Comparison of ENCODE assay signal across 8 cellular contexts in the genomic region with DNA sequence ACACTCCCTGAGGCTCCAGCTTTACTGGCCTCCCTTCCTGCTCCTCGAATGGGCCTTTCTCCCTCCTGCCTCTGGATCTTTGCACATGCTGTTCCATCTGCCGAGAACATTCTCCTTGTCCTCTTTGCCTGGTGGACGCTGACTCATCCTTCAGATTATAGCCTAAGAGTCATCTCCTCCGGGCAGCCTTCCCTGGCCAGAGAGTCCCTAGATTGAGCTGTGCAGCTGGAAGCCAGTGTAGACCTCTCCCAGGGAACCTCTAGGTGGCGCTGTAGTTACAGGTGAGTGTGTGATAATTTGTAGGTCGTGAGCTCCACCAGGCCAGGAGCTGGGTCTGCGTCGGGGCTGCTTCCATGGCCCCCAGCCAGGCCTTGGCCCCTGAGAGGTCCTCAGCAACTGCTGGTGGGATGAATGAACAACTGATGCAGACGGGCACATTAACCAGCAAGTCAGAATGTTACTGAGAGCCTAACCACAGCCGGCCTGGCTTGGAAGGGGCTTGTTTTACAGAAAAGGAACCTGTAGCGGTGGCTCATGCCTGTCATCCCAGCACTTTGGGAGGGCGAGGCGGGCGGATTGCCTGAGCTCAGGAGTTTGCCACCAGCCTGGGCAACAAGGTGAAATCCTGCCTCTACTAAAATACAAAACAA. TPM values are rescaled to one million over a fixed set of nuclear protein-coding genes. Genes with fewer than 3 reads are reported as not detected.
A peak's percentile ranks its signal among the peaks of the same experiment; 100 is the strongest.
DNase-seq lines count a peak whose midpoint lies in the region; ATAC-seq, FAIRE-seq and TF ChIP-seq lines count a peak whose summit lies in the region.

No MANE protein-coding gene starts in this region.

- ATAC-seq in upper lobe of right lung, result peak; percentile 59

- no peak overlapping the region for H2BK15ac ChIP-seq in mesendoderm (replicated peaks; ENCODE audit: low read depth)

- no peak for FAIRE-seq in GM12892 (lab: Jason Lieb, UNC)

- TF ChIP-seq POLR2A in GM12892 (IDR thresholded peaks at IDR 0.05; ENCODE audit: low read depth, low read length), result no peak

- peak; percentile 56 for DNase-seq in AG10803 (ENCODE audit: low read depth)
- DNase-seq in GM12892 (ENCODE audit: insufficient read length), result peak; percentile 65
- DNase-seq in NCI-H2171 (lab: John Stamatoyannopoulos, UW), result peak; percentile 46
- DNase-seq in colonic mucosa, result peak; percentile 50
- DNase-seq in mesendoderm, result peak; percentile 93
- DNase-seq in upper lobe of right lung, result peak; percentile 52
- DNase-seq in cerebellar nuclear complex (lab: John Stamatoyannopoulos, UW), result no peak

- no peak overlapping the region for H3K4ac ChIP-seq in mesendoderm (ENCODE audit: low read depth, low read length)

- H3K79me1 ChIP-seq in mesendoderm (ENCODE audit: low read length), result no peaks in the 10 kb centered on the region

- H3K4me3 ChIP-seq in AG10803 (ENCODE audit: low read length) (no peak overlapping the region), colonic mucosa (no peak overlapping the region), mesendoderm (ENCODE audit: low read length) (no peak overlapping the region), upper lobe of right lung (no peak overlapping the region)

- H3K27ac ChIP-seq in VCaP, result no peak overlapping the region
- H3K27ac ChIP-seq in colonic mucosa, result no peak overlapping the region
- H3K27ac ChIP-seq in mesendoderm (ENCODE audit: low read depth, low read length), result no peak overlapping the region
- H3K27ac ChIP-seq in upper lobe of right lung, result no peak overlapping the region

- no CpG with 5 or more reads among the region's 14 CpGs for WGBS in mesendoderm (ENCODE audit: extremely low coverage, insufficient coverage, low lambda C conversion rate)

- H3K9ac ChIP-seq in colonic mucosa (ENCODE audit: low read depth in 2 of 2, low read length in 2 of 2) (no peak overlapping the region), mesendoderm (ENCODE audit: low read length) (no peak overlapping the region)

- TF ChIP-seq CTCF in AG10803 (conservative IDR thresholded peaks at IDR 0.05; ENCODE audit: low read length), result peak; percentile 52
- TF ChIP-seq CTCF in VCaP (conservative IDR thresholded peaks at IDR 0.05), result peak; percentile 80
- TF ChIP-seq CTCF in colonic mucosa (IDR thresholded peaks at IDR 0.05), result peak; percentile 38
- TF ChIP-seq CTCF in upper lobe of right lung (IDR thresholded peaks at IDR 0.05), result peak; percentile 46

- no peak overlapping the region for H3K4me2 ChIP-seq in mesendoderm (ENCODE audit: low read length)

- intact Hi-C loops in colonic mucosa (cut with DNase I) (no loop called here), upper lobe of right lung (cut with DNase I) (no loop called here)

- H3K18ac ChIP-seq in mesendoderm (ENCODE audit: low read length), result no peak overlapping the region

- H2BK120ac ChIP-seq in mesendoderm (ENCODE audit: low read depth, low read length), result no peak overlapping the region

- H2BK5ac ChIP-seq in mesendoderm (ENCODE audit: low read length), result no peak overlapping the region

- H3K9me3 ChIP-seq in colonic mucosa, result no peaks in the 10 kb centered on the region
- H3K9me3 ChIP-seq in upper lobe of right lung, result no peaks in the 10 kb centered on the region

- H3K56ac ChIP-seq in mesendoderm (ENCODE audit: low read length), result no peak overlapping the region

- H4K8ac ChIP-seq in mesendoderm (ENCODE audit: low read depth, low read length), result no peak overlapping the region

- H3K27me3 ChIP-seq in colonic mucosa (no peaks in the 10 kb centered on the region), mesendoderm (ENCODE audit: insufficient read depth, low read length, poor library complexity) (no peaks in the 10 kb centered on the region), upper lobe of right lung (no peaks in the 10 kb centered on the region)

- no peaks in the 10 kb centered on the region for H3K36me3 ChIP-seq in colonic mucosa
- H3K36me3 ChIP-seq in mesendoderm (ENCODE audit: control insufficient read depth, insufficient read depth, low read length), result no peaks in the 10 kb centered on the region
- no peaks in the 10 kb centered on the region for H3K36me3 ChIP-seq in upper lobe of right lung

- H2AK5ac ChIP-seq in mesendoderm (ENCODE audit: low read length), result no peak overlapping the region

- H3K4me1 ChIP-seq in colonic mucosa, result no peaks in the 10 kb centered on the region
- H3K4me1 ChIP-seq in mesendoderm (ENCODE audit: control insufficient read depth, low read depth, low read length), result no peaks in the 10 kb centered on the region
- no peaks in the 10 kb centered on the region for H3K4me1 ChIP-seq in upper lobe of right lung

- H3K79me2 ChIP-seq in mesendoderm (ENCODE audit: control insufficient read depth, insufficient read depth, low read length), result no peaks in the 10 kb centered on the region

- H4K5ac ChIP-seq in mesendoderm (ENCODE audit: low read length), result no peak overlapping the region

- no peak overlapping the region for H3K23ac ChIP-seq in mesendoderm (ENCODE audit: low read length)

RNA-seq across cellular contexts. Expression of a gene that starts 8.7 kb away (rescaled TPM):
- not detected for polyA plus RNA-seq in GM12892 (2012; ENCODE audit: missing spikeins)
- not detected for total RNA-seq in colonic mucosa
- polyA plus RNA-seq in mesendoderm (2013, experiment 1 of 2), result 2.0 TPM
- polyA plus RNA-seq in mesendoderm (2013, experiment 2 of 2), result 2.3 TPM
- not detected for total RNA-seq in upper lobe of right lung

RNA-seq across cellular contexts. Expression of a gene that starts 20.8 kb away (rescaled TPM):
- polyA plus RNA-seq in GM12892 (2012; ENCODE audit: missing spikeins), result not detected
- total RNA-seq in colonic mucosa (under 1 TPM; 0.10 to 0.82 TPM), upper lobe of right lung (not detected)
- 3.9 TPM for polyA plus RNA-seq in mesendoderm (2013, experiment 1 of 2)
- polyA plus RNA-seq in mesendoderm (2013, experiment 2 of 2), result 3.7 TPM

RNA-seq across cellular contexts. Expression of a gene that starts 40.5 kb away (rescaled TPM):
- polyA plus RNA-seq in GM12892 (2012; ENCODE audit: missing spikeins), result not detected
- total RNA-seq in colonic mucosa, result 1 to 10 TPM in 1 of 2 donors, under 1 TPM in 1; 0.15 to 1.6 TPM
- 19.5 TPM for polyA plus RNA-seq in mesendoderm (2013, experiment 1 of 2)
- polyA plus RNA-seq in mesendoderm (2013, experiment 2 of 2), result 17.6 TPM
- 3.7 TPM for total RNA-seq in upper lobe of right lung

Comparison
In these comparisons a context has a peak if more than half of its experiments do, and no peak if none do; other contexts are left out.
1. DNase-seq: peak in AG10803 (single experiment), GM12892 (single experiment), NCI-H2171 (single experiment), colonic mucosa (single experiment), mesendoderm (single experiment) and upper lobe of right lung (single experiment); none in cerebellar nuclear complex (0 of 2).
2. Peak in every context shown above with its lines, with median percentiles within 50 percentile points of each other: CTCF ChIP-seq.